In the genomic region with DNA sequence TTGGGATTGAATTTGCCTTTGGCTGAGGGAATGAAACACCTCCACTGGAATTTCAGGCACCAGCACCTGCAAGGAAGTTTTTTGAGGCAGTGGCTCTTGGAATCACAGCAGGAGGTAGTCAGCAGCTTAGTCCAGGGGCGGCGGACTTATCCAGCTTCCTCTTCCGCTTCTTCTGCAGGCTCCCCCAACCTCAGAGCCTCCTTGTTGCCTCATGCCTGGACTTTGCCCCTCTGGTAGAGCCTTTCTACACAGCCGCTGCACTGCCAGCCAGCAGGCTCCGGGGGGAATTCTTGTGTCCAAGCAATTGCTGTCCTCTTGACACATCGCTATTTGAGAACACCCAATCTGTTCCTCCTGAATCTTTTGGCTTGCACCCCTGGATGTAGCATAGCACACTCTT, we compare ENCODE assay signal across 1 cellular context.
TF ChIP-seq lines count a peak whose summit lies in the region.

No MANE protein-coding gene starts in this region.

TF ChIP-seq in HepG2, 621 proteins besides CTCF, POLR2A, EP300 and RAD21 (continued from another document and continues in another):
- TF ChIP-seq, protein P1, sequence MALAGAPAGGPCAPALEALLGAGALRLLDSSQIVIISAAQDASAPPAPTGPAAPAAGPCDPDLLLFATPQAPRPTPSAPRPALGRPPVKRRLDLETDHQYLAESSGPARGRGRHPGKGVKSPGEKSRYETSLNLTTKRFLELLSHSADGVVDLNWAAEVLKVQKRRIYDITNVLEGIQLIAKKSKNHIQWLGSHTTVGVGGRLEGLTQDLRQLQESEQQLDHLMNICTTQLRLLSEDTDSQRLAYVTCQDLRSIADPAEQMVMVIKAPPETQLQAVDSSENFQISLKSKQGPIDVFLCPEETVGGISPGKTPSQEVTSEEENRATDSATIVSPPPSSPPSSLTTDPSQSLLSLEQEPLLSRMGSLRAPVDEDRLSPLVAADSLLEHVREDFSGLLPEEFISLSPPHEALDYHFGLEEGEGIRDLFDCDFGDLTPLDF (CRISPR knock-in tag; IDR thresholded peaks at IDR 0.05): no peak
- TF ChIP-seq, protein P2, sequence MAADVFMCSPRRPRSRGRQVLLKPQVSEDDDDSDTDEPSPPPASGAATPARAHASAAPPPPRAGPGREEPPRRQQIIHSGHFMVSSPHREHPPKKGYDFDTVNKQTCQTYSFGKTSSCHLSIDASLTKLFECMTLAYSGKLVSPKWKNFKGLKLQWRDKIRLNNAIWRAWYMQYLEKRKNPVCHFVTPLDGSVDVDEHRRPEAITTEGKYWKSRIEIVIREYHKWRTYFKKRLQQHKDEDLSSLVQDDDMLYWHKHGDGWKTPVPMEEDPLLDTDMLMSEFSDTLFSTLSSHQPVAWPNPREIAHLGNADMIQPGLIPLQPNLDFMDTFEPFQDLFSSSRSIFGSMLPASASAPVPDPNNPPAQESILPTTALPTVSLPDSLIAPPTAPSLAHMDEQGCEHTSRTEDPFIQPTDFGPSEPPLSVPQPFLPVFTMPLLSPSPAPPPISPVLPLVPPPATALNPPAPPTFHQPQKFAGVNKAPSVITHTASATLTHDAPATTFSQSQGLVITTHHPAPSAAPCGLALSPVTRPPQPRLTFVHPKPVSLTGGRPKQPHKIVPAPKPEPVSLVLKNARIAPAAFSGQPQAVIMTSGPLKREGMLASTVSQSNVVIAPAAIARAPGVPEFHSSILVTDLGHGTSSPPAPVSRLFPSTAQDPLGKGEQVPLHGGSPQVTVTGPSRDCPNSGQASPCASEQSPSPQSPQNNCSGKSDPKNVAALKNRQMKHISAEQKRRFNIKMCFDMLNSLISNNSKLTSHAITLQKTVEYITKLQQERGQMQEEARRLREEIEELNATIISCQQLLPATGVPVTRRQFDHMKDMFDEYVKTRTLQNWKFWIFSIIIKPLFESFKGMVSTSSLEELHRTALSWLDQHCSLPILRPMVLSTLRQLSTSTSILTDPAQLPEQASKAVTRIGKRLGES (CRISPR knock-in tag; IDR thresholded peaks at IDR 0.05; ENCODE audit: borderline replicate concordance): no peak
- TF ChIP-seq NCOR1 (IDR thresholded peaks at IDR 0.05; ENCODE audit: borderline replicate concordance, low read length) (peak; percentile 91), ZNF234 (CRISPR knock-in tag; conservative IDR thresholded peaks at IDR 0.05) (no peak), KLF12 (CRISPR knock-in tag; IDR thresholded peaks at IDR 0.05; ENCODE audit: borderline replicate concordance) (no peak), STAG1 (CRISPR knock-in tag; IDR thresholded peaks at IDR 0.05) (0 out of 2 replicates have a peak, but pooled peaks have one; percentile 6), ZNF207 (IDR thresholded peaks at IDR 0.05; ENCODE audit: borderline replicate concordance) (no peak), ZNF557 (CRISPR knock-in tag; IDR thresholded peaks at IDR 0.05) (no peak), ZFP62 (CRISPR knock-in tag; IDR thresholded peaks at IDR 0.05) (no peak), HOXA3 (CRISPR knock-in tag; IDR thresholded peaks at IDR 0.05) (peak; percentile 47; the same call in 1 of the 2 replicates), NR2C2 (CRISPR knock-in tag; IDR thresholded peaks at IDR 0.05; ENCODE audit: borderline replicate concordance) (peak; percentile 36; the same call in 1 of the 2 replicates), YEATS2 (CRISPR knock-in tag; IDR thresholded peaks at IDR 0.05; ENCODE audit: borderline replicate concordance) (peak; percentile 48; the same call in 1 of the 2 replicates), ZNF850 (CRISPR knock-in tag; conservative IDR thresholded peaks at IDR 0.05) (no peak), CEBPG (CRISPR knock-in tag; IDR thresholded peaks at IDR 0.05) (peak; percentile 88), ZNF792 (CRISPR knock-in tag; IDR thresholded peaks at IDR 0.05) (no peak), HOXA7 (CRISPR knock-in tag; IDR thresholded peaks at IDR 0.05) (no peak), POGZ (CRISPR knock-in tag; IDR thresholded peaks at IDR 0.05) (peak; percentile 52; the same call in 1 of the 2 replicates), ASH2L (IDR thresholded peaks at IDR 0.05; ENCODE audit: insufficient read length, low read depth, low read length) (peak; percentile 39), BRCA1 (CRISPR knock-in tag; IDR thresholded peaks at IDR 0.05) (no peak), ZNF660 (CRISPR knock-in tag; IDR thresholded peaks at IDR 0.05; ENCODE audit: borderline replicate concordance, low read depth) (no peak), GABPA (IDR thresholded peaks at IDR 0.05; ENCODE audit: low read depth, low read length) (peak; percentile 33), GABPA (CRISPR knock-in tag; IDR thresholded peaks at IDR 0.05; ENCODE audit: low read depth) (peak; percentile 79), ZNF607 (CRISPR knock-in tag; IDR thresholded peaks at IDR 0.05; ENCODE audit: borderline replicate concordance) (no peak), ZNF468 (CRISPR knock-in tag; IDR thresholded peaks at IDR 0.05) (no peak), ARNT (IDR thresholded peaks at IDR 0.05) (no peak), ZBTB38 (CRISPR knock-in tag; IDR thresholded peaks at IDR 0.05) (0 out of 2 replicates have a peak, but pooled peaks have one; percentile 32), RXRA (CRISPR knock-in tag; IDR thresholded peaks at IDR 0.05) (0 out of 2 replicates have a peak, but pooled peaks have one; percentile 45), KAT8 (CRISPR knock-in tag; IDR thresholded peaks at IDR 0.05) (peak; percentile 77)
- TF ChIP-seq, protein P3, sequence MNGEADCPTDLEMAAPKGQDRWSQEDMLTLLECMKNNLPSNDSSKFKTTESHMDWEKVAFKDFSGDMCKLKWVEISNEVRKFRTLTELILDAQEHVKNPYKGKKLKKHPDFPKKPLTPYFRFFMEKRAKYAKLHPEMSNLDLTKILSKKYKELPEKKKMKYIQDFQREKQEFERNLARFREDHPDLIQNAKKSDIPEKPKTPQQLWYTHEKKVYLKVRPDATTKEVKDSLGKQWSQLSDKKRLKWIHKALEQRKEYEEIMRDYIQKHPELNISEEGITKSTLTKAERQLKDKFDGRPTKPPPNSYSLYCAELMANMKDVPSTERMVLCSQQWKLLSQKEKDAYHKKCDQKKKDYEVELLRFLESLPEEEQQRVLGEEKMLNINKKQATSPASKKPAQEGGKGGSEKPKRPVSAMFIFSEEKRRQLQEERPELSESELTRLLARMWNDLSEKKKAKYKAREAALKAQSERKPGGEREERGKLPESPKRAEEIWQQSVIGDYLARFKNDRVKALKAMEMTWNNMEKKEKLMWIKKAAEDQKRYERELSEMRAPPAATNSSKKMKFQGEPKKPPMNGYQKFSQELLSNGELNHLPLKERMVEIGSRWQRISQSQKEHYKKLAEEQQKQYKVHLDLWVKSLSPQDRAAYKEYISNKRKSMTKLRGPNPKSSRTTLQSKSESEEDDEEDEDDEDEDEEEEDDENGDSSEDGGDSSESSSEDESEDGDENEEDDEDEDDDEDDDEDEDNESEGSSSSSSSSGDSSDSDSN (CRISPR knock-in tag; IDR thresholded peaks at IDR 0.05): no peak
- TF ChIP-seq, protein P4, sequence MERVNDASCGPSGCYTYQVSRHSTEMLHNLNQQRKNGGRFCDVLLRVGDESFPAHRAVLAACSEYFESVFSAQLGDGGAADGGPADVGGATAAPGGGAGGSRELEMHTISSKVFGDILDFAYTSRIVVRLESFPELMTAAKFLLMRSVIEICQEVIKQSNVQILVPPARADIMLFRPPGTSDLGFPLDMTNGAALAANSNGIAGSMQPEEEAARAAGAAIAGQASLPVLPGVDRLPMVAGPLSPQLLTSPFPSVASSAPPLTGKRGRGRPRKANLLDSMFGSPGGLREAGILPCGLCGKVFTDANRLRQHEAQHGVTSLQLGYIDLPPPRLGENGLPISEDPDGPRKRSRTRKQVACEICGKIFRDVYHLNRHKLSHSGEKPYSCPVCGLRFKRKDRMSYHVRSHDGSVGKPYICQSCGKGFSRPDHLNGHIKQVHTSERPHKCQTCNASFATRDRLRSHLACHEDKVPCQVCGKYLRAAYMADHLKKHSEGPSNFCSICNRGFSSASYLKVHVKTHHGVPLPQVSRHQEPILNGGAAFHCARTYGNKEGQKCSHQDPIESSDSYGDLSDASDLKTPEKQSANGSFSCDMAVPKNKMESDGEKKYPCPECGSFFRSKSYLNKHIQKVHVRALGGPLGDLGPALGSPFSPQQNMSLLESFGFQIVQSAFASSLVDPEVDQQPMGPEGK (CRISPR knock-in tag; IDR thresholded peaks at IDR 0.05): peak; percentile 68; the same call in 1 of the 2 replicates
- TF ChIP-seq, protein P5, sequence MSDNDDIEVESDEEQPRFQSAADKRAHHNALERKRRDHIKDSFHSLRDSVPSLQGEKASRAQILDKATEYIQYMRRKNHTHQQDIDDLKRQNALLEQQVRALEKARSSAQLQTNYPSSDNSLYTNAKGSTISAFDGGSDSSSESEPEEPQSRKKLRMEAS (IDR thresholded peaks at IDR 0.05): peak; percentile 72
- TF ChIP-seq, protein P6, sequence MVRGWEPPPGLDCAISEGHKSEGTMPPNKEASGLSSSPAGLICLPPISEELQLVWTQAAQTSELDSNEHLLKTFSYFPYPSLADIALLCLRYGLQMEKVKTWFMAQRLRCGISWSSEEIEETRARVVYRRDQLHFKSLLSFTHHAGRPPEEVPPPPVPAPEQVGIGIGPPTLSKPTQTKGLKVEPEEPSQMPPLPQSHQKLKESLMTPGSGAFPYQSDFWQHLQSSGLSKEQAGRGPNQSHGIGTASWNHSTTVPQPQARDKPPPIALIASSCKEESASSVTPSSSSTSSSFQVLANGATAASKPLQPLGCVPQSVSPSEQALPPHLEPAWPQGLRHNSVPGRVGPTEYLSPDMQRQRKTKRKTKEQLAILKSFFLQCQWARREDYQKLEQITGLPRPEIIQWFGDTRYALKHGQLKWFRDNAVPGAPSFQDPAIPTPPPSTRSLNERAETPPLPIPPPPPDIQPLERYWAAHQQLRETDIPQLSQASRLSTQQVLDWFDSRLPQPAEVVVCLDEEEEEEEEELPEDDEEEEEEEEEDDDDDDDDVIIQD (CRISPR knock-in tag; IDR thresholded peaks at IDR 0.05; ENCODE audit: low read depth): no peak
- TF ChIP-seq, protein P7, sequence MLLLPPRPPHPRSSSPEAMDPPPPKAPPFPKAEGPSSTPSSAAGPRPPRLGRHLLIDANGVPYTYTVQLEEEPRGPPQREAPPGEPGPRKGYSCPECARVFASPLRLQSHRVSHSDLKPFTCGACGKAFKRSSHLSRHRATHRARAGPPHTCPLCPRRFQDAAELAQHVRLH (CRISPR knock-in tag; IDR thresholded peaks at IDR 0.05; ENCODE audit: borderline replicate concordance, low read depth): 0 out of 2 replicates have a peak, but pooled peaks have one; percentile 43
- TF ChIP-seq, protein P8, sequence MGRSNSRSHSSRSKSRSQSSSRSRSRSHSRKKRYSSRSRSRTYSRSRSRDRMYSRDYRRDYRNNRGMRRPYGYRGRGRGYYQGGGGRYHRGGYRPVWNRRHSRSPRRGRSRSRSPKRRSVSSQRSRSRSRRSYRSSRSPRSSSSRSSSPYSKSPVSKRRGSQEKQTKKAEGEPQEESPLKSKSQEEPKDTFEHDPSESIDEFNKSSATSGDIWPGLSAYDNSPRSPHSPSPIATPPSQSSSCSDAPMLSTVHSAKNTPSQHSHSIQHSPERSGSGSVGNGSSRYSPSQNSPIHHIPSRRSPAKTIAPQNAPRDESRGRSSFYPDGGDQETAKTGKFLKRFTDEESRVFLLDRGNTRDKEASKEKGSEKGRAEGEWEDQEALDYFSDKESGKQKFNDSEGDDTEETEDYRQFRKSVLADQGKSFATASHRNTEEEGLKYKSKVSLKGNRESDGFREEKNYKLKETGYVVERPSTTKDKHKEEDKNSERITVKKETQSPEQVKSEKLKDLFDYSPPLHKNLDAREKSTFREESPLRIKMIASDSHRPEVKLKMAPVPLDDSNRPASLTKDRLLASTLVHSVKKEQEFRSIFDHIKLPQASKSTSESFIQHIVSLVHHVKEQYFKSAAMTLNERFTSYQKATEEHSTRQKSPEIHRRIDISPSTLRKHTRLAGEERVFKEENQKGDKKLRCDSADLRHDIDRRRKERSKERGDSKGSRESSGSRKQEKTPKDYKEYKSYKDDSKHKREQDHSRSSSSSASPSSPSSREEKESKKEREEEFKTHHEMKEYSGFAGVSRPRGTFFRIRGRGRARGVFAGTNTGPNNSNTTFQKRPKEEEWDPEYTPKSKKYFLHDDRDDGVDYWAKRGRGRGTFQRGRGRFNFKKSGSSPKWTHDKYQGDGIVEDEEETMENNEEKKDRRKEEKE (IDR thresholded peaks at IDR 0.05): no peak
- TF ChIP-seq, protein P9, sequence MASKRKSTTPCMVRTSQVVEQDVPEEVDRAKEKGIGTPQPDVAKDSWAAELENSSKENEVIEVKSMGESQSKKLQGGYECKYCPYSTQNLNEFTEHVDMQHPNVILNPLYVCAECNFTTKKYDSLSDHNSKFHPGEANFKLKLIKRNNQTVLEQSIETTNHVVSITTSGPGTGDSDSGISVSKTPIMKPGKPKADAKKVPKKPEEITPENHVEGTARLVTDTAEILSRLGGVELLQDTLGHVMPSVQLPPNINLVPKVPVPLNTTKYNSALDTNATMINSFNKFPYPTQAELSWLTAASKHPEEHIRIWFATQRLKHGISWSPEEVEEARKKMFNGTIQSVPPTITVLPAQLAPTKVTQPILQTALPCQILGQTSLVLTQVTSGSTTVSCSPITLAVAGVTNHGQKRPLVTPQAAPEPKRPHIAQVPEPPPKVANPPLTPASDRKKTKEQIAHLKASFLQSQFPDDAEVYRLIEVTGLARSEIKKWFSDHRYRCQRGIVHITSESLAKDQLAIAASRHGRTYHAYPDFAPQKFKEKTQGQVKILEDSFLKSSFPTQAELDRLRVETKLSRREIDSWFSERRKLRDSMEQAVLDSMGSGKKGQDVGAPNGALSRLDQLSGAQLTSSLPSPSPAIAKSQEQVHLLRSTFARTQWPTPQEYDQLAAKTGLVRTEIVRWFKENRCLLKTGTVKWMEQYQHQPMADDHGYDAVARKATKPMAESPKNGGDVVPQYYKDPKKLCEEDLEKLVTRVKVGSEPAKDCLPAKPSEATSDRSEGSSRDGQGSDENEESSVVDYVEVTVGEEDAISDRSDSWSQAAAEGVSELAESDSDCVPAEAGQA (IDR thresholded peaks at IDR 0.05; ENCODE audit: low read depth): no peak
- TF ChIP-seq, protein P9 (CRISPR knock-in tag; IDR thresholded peaks at IDR 0.05; ENCODE audit: borderline replicate concordance): no peak
